In the genomic region with DNA sequence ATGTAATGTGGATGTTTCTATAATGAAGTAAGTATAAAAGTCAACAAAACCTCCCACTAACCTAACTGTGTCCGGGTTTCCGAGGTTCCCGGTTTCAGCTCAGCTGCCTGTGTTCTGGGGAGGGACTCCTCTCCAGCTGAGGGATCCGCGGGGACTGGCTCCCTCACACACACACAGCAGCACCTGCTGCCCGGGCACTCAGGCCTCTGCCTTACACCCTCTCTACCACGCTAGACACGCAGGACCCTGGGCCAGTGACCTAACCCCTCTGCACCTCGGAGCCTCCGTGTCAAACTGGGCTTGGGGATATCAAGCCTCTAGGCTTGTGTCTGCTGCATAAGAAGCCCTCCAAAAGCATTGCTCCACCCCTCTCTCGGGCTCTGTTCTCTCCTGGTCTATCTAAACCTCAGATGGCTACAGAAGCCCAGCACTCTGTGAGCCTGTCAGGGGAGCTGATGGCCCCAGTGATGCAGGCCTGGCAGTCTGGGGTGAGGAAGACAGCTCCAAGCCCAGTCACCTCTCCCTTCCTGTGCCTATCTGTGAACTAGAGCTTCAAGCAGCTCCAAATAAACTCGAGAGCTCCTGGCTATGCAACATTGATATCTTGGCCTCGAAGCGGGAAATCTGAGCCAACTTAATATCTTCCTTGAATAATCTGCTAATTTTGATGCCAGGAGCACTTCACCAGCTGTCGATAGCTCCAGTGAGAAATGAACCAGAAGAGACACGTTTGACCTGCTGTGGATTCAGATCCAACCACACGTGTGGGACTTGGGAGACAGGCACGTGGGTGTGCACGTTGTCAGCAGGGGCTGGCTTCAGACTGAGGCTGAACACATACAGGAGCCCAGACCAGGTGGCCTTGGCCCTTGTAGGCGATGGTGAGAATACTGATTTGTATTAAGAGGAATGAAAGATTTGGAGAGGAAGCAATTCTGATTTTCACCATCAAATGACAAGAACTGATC, we compare ENCODE assay signal across 18 cellular contexts.
A peak's percentile ranks its signal among the peaks of the same experiment; 100 is the strongest.
DNase-seq lines count a peak whose midpoint lies in the region; ATAC-seq, FAIRE-seq and TF ChIP-seq lines count a peak whose summit lies in the region.
"Had no signal": no experiment of that assay in that cellular context is flagged by ENCODE, and none has a peak within 500 bp of the region (broad histone marks: within the 10 kb centered on the region; RNA-seq: fewer than 3 reads in every experiment).

No MANE protein-coding gene starts in this region.

- H2BK120ac ChIP-seq in H1 (replicated peaks; ENCODE audit: low read depth, low read length) = no peak overlapping the region

- no peak overlapping the region for H3K14ac ChIP-seq in H1 (ENCODE audit: insufficient read length)

- H3K23me2 ChIP-seq in H1 (ENCODE audit: low read depth, low read length) = no peaks in the 10 kb centered on the region

- H3K18ac ChIP-seq in H1 (ENCODE audit: extremely low read depth, low read length) = no peak overlapping the region

- H3K9me3 ChIP-seq in H1 (ENCODE audit: insufficient read depth in 2 of 2, low read depth in 1 of 2, low read length in 1 of 2) = no peaks in the 10 kb centered on the region
- H3K9me3 ChIP-seq: breast epithelium, tibial artery had no signal

- TF ChIP-seq RAD21 in H1 (IDR thresholded peaks at IDR 0.05 in 1 of 2, conservative IDR thresholded peaks at IDR 0.05 in 1 of 2; ENCODE audit: low read depth in 2 of 2, low read length in 2 of 2) = no peak

- H3K27me3 ChIP-seq in H7 (ENCODE audit: control insufficient read depth, insufficient read depth, low read length) (no peaks in the 10 kb centered on the region; the same call in 1 of the 2 replicates), H1 (replicated peaks in 1 of 4; ENCODE audit: control insufficient read depth in 3 of 4, extremely low read depth in 1 of 4, insufficient read depth in 3 of 4, low read length in 3 of 4) (peaks cover 0 to 2% (median 0%) of the 10 kb centered on the region in 4 experiments; a peak in 1 of 7 replicates)
- H3K27me3 ChIP-seq: breast epithelium had no signal

- H3K27ac ChIP-seq in H1 (ENCODE audit: low read depth, low read length) = no peak overlapping the region
- H3K27ac ChIP-seq: breast epithelium, GM23248, KMS-11, tibial artery had no signal

- no peaks in the 10 kb centered on the region for H3K79me2 ChIP-seq in H1 (ENCODE audit: control insufficient read depth in 1 of 2, insufficient read depth in 2 of 2, low read length in 2 of 2)

- H2AFZ ChIP-seq in H1 (ENCODE audit: low read length) = no peak overlapping the region
- H2AFZ ChIP-seq: GM23248 had no signal

- H4K20me1 ChIP-seq in H1 (replicated peaks in 1 of 2; ENCODE audit: control insufficient read depth in 1 of 2, insufficient read depth in 2 of 2, low read length in 2 of 2) = no peaks in the 10 kb centered on the region

- ATAC-seq in omental fat pad (ENCODE audit: low FRiP score) (peak; percentile 27), HG03432 (IDR thresholded peaks at IDR 0.05; ENCODE audit: unreplicated experiment) (no peak), GM18907 (IDR thresholded peaks at IDR 0.05; ENCODE audit: unreplicated experiment) (no peak)
- ATAC-seq: activated CD8-positive, alpha-beta memory T cell treated with anti-CD3 and anti-CD28 coated beads, Interleukin-2, amount 10 ng/mL, durations not matched to agents 7 days and 5 days; left colon; PC-3; stimulated activated effector memory CD8-positive, alpha-beta T cell treated with anti-CD3 and anti-CD28 coated beads, Interleukin-12 subunit alpha, Interleukin-12 subunit beta, amount 100 ng/mL, for 72 hours had no signal

- peaks cover 1 to 19% (median 4%) of the 10 kb centered on the region in 4 experiments; a peak in 6 of 7 replicates for H3K4me1 ChIP-seq in H1 (replicated peaks in 1 of 4; ENCODE audit: control insufficient read depth in 3 of 4, insufficient read depth in 4 of 4, low read length in 3 of 4)
- H3K4me1 ChIP-seq: breast epithelium, tibial artery had no signal

- no peak overlapping the region for H3K4ac ChIP-seq in H1 (replicated peaks; ENCODE audit: insufficient read length, low read depth, low read length)

- H2BK12ac ChIP-seq in H1 (ENCODE audit: low read depth, low read length) = no peak overlapping the region

- DNase-seq in DMS79 treated with DMSO at 0.1 percent for 48 hours (lab: John Stamatoyannopoulos, UW) (peak; percentile 95), H7 (peak; percentile 57), H1 (ENCODE audit: low read depth in 1 of 2, low spot score in 2 of 2) (peak in 1 of 2 experiments; percentile 51), omental fat pad (ENCODE audit: low spot score) (no peak)
- DNase-seq in effector CD8-positive, alpha-beta T cell (lab: John Stamatoyannopoulos, UW) = no peak
- DNase-seq: activated CD8-positive, alpha-beta memory T cell treated with anti-CD3 and anti-CD28 coated beads, Interleukin-2, amount 10 ng/mL, durations not matched to agents 7 days and 5 days; GM23248; left colon; NCI-H187 treated with DMSO at 0.1 percent for 48 hours; nucleus accumbens; PC-3 had no signal

- 81% methylated on average over 20 of the region's 20 CpGs; no CpG with 5 or more reads in 1 of the 2 experiments for WGBS in H1 (ENCODE audit: extremely low coverage in 1 of 2, insufficient coverage in 1 of 2, insufficient read length in 1 of 2, insufficient replicate concordance in 2 of 2, low coverage in 1 of 2, low lambda C conversion rate in 2 of 2, missing lambda C conversion rate in 1 of 2), 2 experiments

- H4K5ac ChIP-seq in H1 (ENCODE audit: insufficient read length, low read depth, low read length) = no peak overlapping the region

- H2BK20ac ChIP-seq in H1 (ENCODE audit: low read length) = no peak overlapping the region

- no peak overlapping the region for H4K8ac ChIP-seq in H1 (ENCODE audit: extremely low read depth, insufficient read depth, low read length)

- no peak overlapping the region for H4K91ac ChIP-seq in H1 (replicated peaks; ENCODE audit: insufficient read length, low read length)

- H3K4me3 ChIP-seq in H7 (ENCODE audit: insufficient read depth, low read depth, low read length) = no peak overlapping the region
- H3K4me3 ChIP-seq in H1 (ENCODE audit: extremely low read depth in 1 of 4, insufficient read depth in 2 of 4, low read depth in 3 of 4, low read length in 4 of 4) = no peak overlapping the region
- H3K4me3 ChIP-seq: breast epithelium, GM23248, tibial artery had no signal

- CTCF ChIA-PET in H1 (lab: Charles Lee; ENCODE audit: partially characterized antibody) = interaction anchor here (0.9 to 1.6 kb wide), 7 partner anchors 13 to 303 kb away, joined by 3 to 4 read pairs (median 3); no protein-coding TSS in a partner anchor

- FAIRE-seq in H1 (lab: Jason Lieb, UNC) = no peak
- FAIRE-seq: frontal cortex had no signal

- no peak for TF ChIP-seq EP300 in H1 (IDR thresholded peaks at IDR 0.05; ENCODE audit: borderline replicate concordance in 1 of 2, low read depth in 2 of 2, low read length in 2 of 2)

- TF ChIP-seq POLR2A in H1 (IDR thresholded peaks at IDR 0.05; ENCODE audit: control extremely low read depth in 1 of 2, low read depth in 2 of 2, low read length in 2 of 2) = no peak

- POLR2A ChIA-PET in H1 (lab: Charles Lee; ENCODE audit: partially characterized antibody) = no interaction called here

- H3K4me2 ChIP-seq in H1 (ENCODE audit: insufficient read depth in 1 of 2, low read depth in 2 of 2, low read length in 2 of 2) = no peak overlapping the region; a peak in 1 of 4 replicates
- H3K4me2 ChIP-seq: KMS-11 had no signal

- H3K9ac ChIP-seq in H1 (replicated peaks in 1 of 4; ENCODE audit: extremely low read depth in 1 of 4, low read depth in 3 of 4, low read length in 3 of 4) = no peak overlapping the region
- H3K9ac ChIP-seq: GM23248, KMS-11 had no signal

- H3K36me3 ChIP-seq in H7 (replicated peaks; ENCODE audit: control insufficient read depth, insufficient read depth, low read length) (no peaks in the 10 kb centered on the region), H1 (ENCODE audit: control insufficient read depth in 2 of 4, insufficient read depth in 4 of 4, low read length in 3 of 4) (no peaks in the 10 kb centered on the region)
- H3K36me3 ChIP-seq: breast epithelium, tibial artery had no signal

- H2AK5ac ChIP-seq in H1 (ENCODE audit: low read depth, low read length) = no peak overlapping the region

- H3K23ac ChIP-seq in H1 (ENCODE audit: insufficient read length) = no peak overlapping the region

- H3K79me1 ChIP-seq in H1 (ENCODE audit: low read depth, low read length) = no peaks in the 10 kb centered on the region

- H2BK15ac ChIP-seq in H1 (ENCODE audit: low read length) = 0 out of 2 replicates have a peak overlapping the region, but pooled peaks have one; percentile 25

- 0 out of 2 replicates have a peak overlapping the region, but pooled peaks have one; percentile 57 for H2BK5ac ChIP-seq in H1 (ENCODE audit: low read depth, low read length)

- TF ChIP-seq CTCF in H1 (IDR thresholded peaks at IDR 0.05; ENCODE audit: control extremely low read depth in 1 of 3, insufficient read depth in 1 of 3, low read depth in 1 of 3, low read length in 3 of 3) (no peak), omental fat pad (IDR thresholded peaks at IDR 0.05) (no peak)

- H3K56ac ChIP-seq in H1 (replicated peaks; ENCODE audit: insufficient read length, low read depth, low read length) = no peak overlapping the region

TF ChIP-seq in H1, 55 proteins besides CTCF, POLR2A, EP300 and RAD21:
- TF ChIP-seq RBBP5 (IDR thresholded peaks at IDR 0.05; ENCODE audit: borderline replicate concordance, low read depth, low read length) = no peak
- no peak for TF ChIP-seq CREB1 (IDR thresholded peaks at IDR 0.05)
- no peak for TF ChIP-seq SIX5 (IDR thresholded peaks at IDR 0.05; ENCODE audit: low read depth, low read length)
- TF ChIP-seq RNF2 (IDR thresholded peaks at IDR 0.05; ENCODE audit: borderline replicate concordance, low read depth, low read length, missing control alignments, poor library complexity, severe bottlenecking) = no peak
- no peak for TF ChIP-seq KDM4A (IDR thresholded peaks at IDR 0.05; ENCODE audit: low read depth, low read length, severe bottlenecking)
- no peak for TF ChIP-seq TCF12 (IDR thresholded peaks at IDR 0.05; ENCODE audit: low read depth, low read length)
- no peak for TF ChIP-seq SUZ12 (IDR thresholded peaks at IDR 0.05; ENCODE audit: low read length)
- TF ChIP-seq JUND (IDR thresholded peaks at IDR 0.05; ENCODE audit: low read length) = no peak
- TF ChIP-seq KDM1A (IDR thresholded peaks at IDR 0.05; ENCODE audit: borderline replicate concordance, low read length) = no peak
- no peak for TF ChIP-seq SIRT6 (IDR thresholded peaks at IDR 0.05; ENCODE audit: low read length)
- TF ChIP-seq EZH2 (IDR thresholded peaks at IDR 0.05; ENCODE audit: low read depth, low read length, severe bottlenecking) = no peak
- TF ChIP-seq CEBPB (IDR thresholded peaks at IDR 0.05; ENCODE audit: low read depth, low read length) = no peak

Comparison
In these comparisons a context has a peak if more than half of its experiments do, and no peak if none do; other contexts are left out.
1. DNase-seq: peak in DMS79 treated with DMSO at 0.1 percent for 48 hours (single experiment) and H7 (single experiment); none in omental fat pad (single experiment) and effector CD8-positive, alpha-beta T cell (single experiment).